Comparison of ENCODE assay signal across 23 cellular contexts in genomic region chr17:81196505-81197408, GRCh38. TPM values are rescaled to one million over a fixed set of nuclear protein-coding genes. Genes with fewer than 3 reads are reported as not detected.
DNase-seq lines count a peak whose midpoint lies in the region; ATAC-seq, FAIRE-seq and TF ChIP-seq lines count a peak whose summit lies in the region.
"Had no signal": no experiment of that assay in that cellular context is flagged by ENCODE, and none has a peak within 500 bp of the region (broad histone marks: within the 10 kb centered on the region; RNA-seq: fewer than 3 reads in every experiment).

No MANE protein-coding gene starts in this region.

- H3K4me1 ChIP-seq in heart left ventricle, result peaks cover 0 to 43% (median 12%) of the 10 kb centered on the region in 12 donors
- H3K4me1 ChIP-seq in HepG2 (ENCODE audit: insufficient read depth, low read length), result no peaks in the 10 kb centered on the region
- H3K4me1 ChIP-seq in upper lobe of right lung, result peaks cover 8% of the 10 kb centered on the region
- H3K4me1 ChIP-seq: SJCRH30 had no signal

- in situ Hi-C loops in HepG2 (cut with HindIII; ENCODE audit: extremely low pct_ligation_motif_present, low pct_unique_long_range_greater_than_20kb), result no loop called here

- TF ChIP-seq POLR2A in heart left ventricle (IDR thresholded peaks at IDR 0.05) (no peak), HepG2 (IDR thresholded peaks at IDR 0.05; ENCODE audit: insufficient read depth in 1 of 2, low read depth in 2 of 2, low read length in 2 of 2) (no peak)

- peak in 1 of 4 donors; percentile 55 for ATAC-seq in heart left ventricle
- ATAC-seq in Right ventricle myocardium inferior, result no peak
- no peak for ATAC-seq in HepG2
- ATAC-seq in upper lobe of right lung, result no peak
- ATAC-seq in GM19397 (IDR thresholded peaks at IDR 0.05; ENCODE audit: unreplicated experiment), result no peak
- ATAC-seq: GM23338 had no signal

- 76 to 87% (median 83%) methylated on average over 23 to 45 of the region's 45 CpGs for WGBS in heart left ventricle, 4 donors
- WGBS in HepG2 (ENCODE audit: low lambda C conversion rate), result 93% methylated on average over 45 of the region's 45 CpGs

- H3K9ac ChIP-seq in HepG2 (ENCODE audit: insufficient read depth, low read depth, low read length), result no peak overlapping the region

- peak overlapping the region in 7 of 12 donors; percentile 22 to 44 (median 31) for H3K4me3 ChIP-seq in heart left ventricle
- no peak overlapping the region for H3K4me3 ChIP-seq in HepG2 (replicated peaks in 1 of 3; ENCODE audit: insufficient read depth in 1 of 3, low read depth in 2 of 3, low read length in 3 of 3)
- H3K4me3 ChIP-seq in upper lobe of right lung, result peak overlapping the region; percentile 3
- H3K4me3 ChIP-seq: GM23338, PC-9, SJCRH30 had no signal

- no TSS peak for BruUV-seq in HepG2 (replicated peaks; lab: Mats Ljungman, UMichigan)

- FAIRE-seq in HepG2 (lab: Jason Lieb, UNC), result no peak
- FAIRE-seq: G401.6, HTR-8/SVneo had no signal

- H3K79me2 ChIP-seq in HepG2 (ENCODE audit: insufficient read depth, low read length), result no peaks in the 10 kb centered on the region

- TF ChIP-seq RAD21 in HepG2 (CRISPR knock-in tag; IDR thresholded peaks at IDR 0.05), result no peak

- H3K27me3 ChIP-seq in heart left ventricle (no peaks in the 10 kb centered on the region), HepG2 (ENCODE audit: control insufficient read depth in 1 of 2, insufficient read depth in 2 of 2, low read length in 2 of 2) (no peaks in the 10 kb centered on the region), upper lobe of right lung (no peaks in the 10 kb centered on the region)
- H3K27me3 ChIP-seq: SJCRH30 had no signal

- H4K20me1 ChIP-seq in HepG2 (ENCODE audit: insufficient read depth, low read length), result no peaks in the 10 kb centered on the region; the same call in 1 of the 2 replicates

- H3K36me3 ChIP-seq in heart left ventricle, result peaks cover 0 to 31% (median 3%) of the 10 kb centered on the region in 9 donors
- H3K36me3 ChIP-seq in HepG2 (replicated peaks in 1 of 2; ENCODE audit: control insufficient read depth in 1 of 2, insufficient read depth in 2 of 2, low read length in 2 of 2), result peaks cover 15 to 33% of the 10 kb centered on the region in 2 experiments; a peak in 4 of 5 replicates
- H3K36me3 ChIP-seq in upper lobe of right lung, result peaks cover 7% of the 10 kb centered on the region

- POLR2A ChIA-PET in HepG2 (lab: Yijun Ruan, JAX), result no interaction called here

- DNase-seq in heart left ventricle, result peak in 1 of 5 donors; percentile 40
- no peak for DNase-seq in Right ventricle myocardium inferior (ENCODE audit: missing footprints)
- DNase-seq in chondrocyte (ENCODE audit: low spot score), result peak; percentile 86
- DNase-seq in HepG2 (ENCODE audit: low spot score), result no peak
- no peak for DNase-seq in upper lobe of right lung
- no peak for DNase-seq in T-helper 2 cell
- no peak for DNase-seq in nucleus accumbens (lab: John Stamatoyannopoulos, UW)
- DNase-seq: AML-193, COR-L47, HCEC 1CT, NCI-H1105, NCI-H1694, NCI-H2081 treated with DMSO at 0.1 percent for 48 hours, NCI-H748 treated with DMSO at 0.1 percent for 48 hours, PC-9, SJCRH30 had no signal

- no peak overlapping the region for H3K4me2 ChIP-seq in HepG2 (ENCODE audit: low read depth, low read length)
- H3K4me2 ChIP-seq: GM23338, PC-9 had no signal

- H3K36me3 Mint-ChIP-seq in chondrocyte (ENCODE audit: low read depth), result peaks cover 2% of the 10 kb centered on the region

- TF ChIP-seq EP300 in HepG2 (IDR thresholded peaks at IDR 0.05; ENCODE audit: low read depth in 2 of 2, low read length in 2 of 2) (no peak), HepG2 (CRISPR knock-in tag; IDR thresholded peaks at IDR 0.05; ENCODE audit: borderline replicate concordance) (no peak)

- no peak overlapping the region for H2AFZ ChIP-seq in HepG2 (ENCODE audit: low read length)
- H2AFZ ChIP-seq: GM23338, PC-9 had no signal

- TF ChIP-seq CTCF in heart left ventricle (IDR thresholded peaks at IDR 0.05), result peak in 3 of 12 donors; percentile 8 to 33 (median 14)
- TF ChIP-seq CTCF in chondrocyte (IDR thresholded peaks at IDR 0.05), result no peak
- no peak for TF ChIP-seq CTCF in HepG2 (CRISPR knock-in tag; IDR thresholded peaks at IDR 0.05)
- TF ChIP-seq CTCF in upper lobe of right lung (IDR thresholded peaks at IDR 0.05), result no peak

- no peaks in the 10 kb centered on the region for H3K4me1 Mint-ChIP-seq in chondrocyte (ENCODE audit: low read depth)
- H3K4me1 Mint-ChIP-seq: GM23338 had no signal

- intact Hi-C loops in heart left ventricle (cut with DNase I) (no loop called here), Right ventricle myocardium inferior (cut with DNase I) (no loop called here), HepG2 (cut with micrococcal nuclease; ENCODE audit: unreplicated experiment) (no loop called here), upper lobe of right lung (cut with DNase I) (no loop called here)

- H3K9me3 ChIP-seq in heart left ventricle (no peaks in the 10 kb centered on the region), HepG2 (ENCODE audit: low read length) (no peaks in the 10 kb centered on the region), upper lobe of right lung (no peaks in the 10 kb centered on the region)
- H3K9me3 ChIP-seq: SJCRH30 had no signal

- H3K9me3 Mint-ChIP-seq in chondrocyte (ENCODE audit: low read depth), result no peaks in the 10 kb centered on the region
- H3K9me3 Mint-ChIP-seq: GM23338 had no signal

- no peaks in the 10 kb centered on the region for H3K27me3 Mint-ChIP-seq in chondrocyte (ENCODE audit: low read depth)

- H3K4me3 Mint-ChIP-seq in chondrocyte (ENCODE audit: unreplicated experiment), result no peak overlapping the region
- H3K4me3 Mint-ChIP-seq: GM23338 had no signal

- no peak overlapping the region for H3K27ac Mint-ChIP-seq in chondrocyte (ENCODE audit: unreplicated experiment)
- H3K27ac Mint-ChIP-seq: GM23338 had no signal

- CTCF ChIA-PET in HepG2 (lab: Yijun Ruan, JAX; ENCODE audit: low intra/inter-chr PET ratio, low total read pairs), result no interaction called here

- H3K27ac ChIP-seq in heart left ventricle (peak overlapping the region in 9 of 12 donors; percentile 25 to 71 (median 50)), HepG2 (ENCODE audit: extremely low read length, insufficient read depth, low read length) (no peak overlapping the region), upper lobe of right lung (no peak overlapping the region)
- H3K27ac ChIP-seq: 22Rv1, PC-9, SJCRH30 had no signal

RNA-seq across cellular contexts. Expression of gene CEP131, which starts 26.0 kb away (rescaled TPM):
- total RNA-seq in heart left ventricle (10 to 100 TPM in 3 of 9 donors, 1 to 10 TPM in 6; 7.0 to 15.8 (median 8.9) TPM), Right ventricle myocardium inferior (8.9 TPM), chondrocyte (8.2 to 9.6 TPM (median 8.5 TPM) in 3 replicates), HepG2 (2016; rRNA removed; fragmentation: Illumina TruSeq; extraction: Trizol) (11.1 and 16.8 TPM in 2 replicates), upper lobe of right lung (7.5 TPM)
- polyA plus RNA-seq in heart left ventricle (10 to 100 TPM in 1 of 2 donors, 1 to 10 TPM in 1; 8.0 to 14.7 TPM), HepG2 (2011; rRNA removed) (5.0 and 5.6 TPM in 2 replicates)
- total RNA-seq in HepG2 (2016; cell fraction: cytosol; rRNA removed; fragmentation: Illumina TruSeq; extraction: Trizol; ENCODE audit: low read depth), result 2.2 and 3.5 TPM in 2 replicates
- 8.4 and 18.4 TPM in 2 replicates for total RNA-seq in HepG2 (2016; cell fraction: insoluble cytoplasmic fraction; rRNA removed; fragmentation: Illumina TruSeq; extraction: Trizol)
- total RNA-seq in HepG2 (2016; cell fraction: membrane; rRNA removed; fragmentation: Illumina TruSeq; extraction: Trizol), result 5.8 and 6.2 TPM in 2 replicates
- 10.7 and 12.3 TPM in 2 replicates for total RNA-seq in HepG2 (2016; cell fraction: nucleus; rRNA removed; fragmentation: Illumina TruSeq; extraction: Trizol)
- 3.0 and 5.8 TPM in 2 replicates for polyA plus RNA-seq in HepG2 (2011; cell fraction: cytosol; rRNA removed)
- polyA plus RNA-seq in HepG2 (2011; cell fraction: nucleus; rRNA removed), result 31.7 and 46.2 TPM in 2 replicates
- 6.3 and 6.8 TPM in 2 replicates for polyA plus RNA-seq in HepG2 (2012)
- 2.7 and 3.3 TPM in 2 replicates for polyA plus RNA-seq in HepG2 (2016; cell fraction: cytosol; fragmentation: Illumina TruSeq; extraction: Trizol; ENCODE audit: low read depth)
- 11.8 and 13.5 TPM in 2 replicates for polyA plus RNA-seq in HepG2 (2016; cell fraction: insoluble cytoplasmic fraction; fragmentation: Illumina TruSeq; extraction: Trizol; ENCODE audit: low read depth)
- 4.3 and 4.6 TPM in 2 replicates for polyA plus RNA-seq in HepG2 (2016; cell fraction: membrane; fragmentation: Illumina TruSeq; extraction: Trizol; ENCODE audit: low read depth)
- 35.7 and 41.4 TPM in 2 replicates for polyA plus RNA-seq in HepG2 (2016; cell fraction: nucleus; fragmentation: Illumina TruSeq; extraction: Trizol; ENCODE audit: insufficient read depth, low read depth)
- 4.8 and 5.8 TPM in 2 replicates for polyA minus RNA-seq in HepG2 (2011; rRNA and poly(A)+ RNA removed; ENCODE audit: low replicate concordance)
- polyA minus RNA-seq in HepG2 (2011; cell fraction: cytosol; rRNA and poly(A)+ RNA removed), result 3.0 and 4.2 TPM in 2 replicates
- 7.6 and 8.0 TPM in 2 replicates for polyA minus RNA-seq in HepG2 (2011; cell fraction: nucleus; rRNA and poly(A)+ RNA removed)

RNA-seq across cellular contexts. Expression of gene AATK, which starts 30.7 kb away (rescaled TPM):
- total RNA-seq in heart left ventricle (10 to 100 TPM in 2 of 9 donors, 1 to 10 TPM in 7; 3.6 to 12.0 (median 9.6) TPM), Right ventricle myocardium inferior (10.1 TPM), chondrocyte (0.48 to 0.67 TPM (median 0.51 TPM) in 3 replicates), HepG2 (2016; rRNA removed; fragmentation: Illumina TruSeq; extraction: Trizol) (6.1 and 8.4 TPM in 2 replicates), upper lobe of right lung (72.5 TPM)
- polyA plus RNA-seq in heart left ventricle (1 to 10 TPM; 1.3 to 3.9 TPM), HepG2 (2011; rRNA removed) (2.9 and 5.2 TPM in 2 replicates)
- 1.5 and 2.0 TPM in 2 replicates for total RNA-seq in HepG2 (2016; cell fraction: cytosol; rRNA removed; fragmentation: Illumina TruSeq; extraction: Trizol; ENCODE audit: low read depth)
- 5.3 and 9.5 TPM in 2 replicates for total RNA-seq in HepG2 (2016; cell fraction: insoluble cytoplasmic fraction; rRNA removed; fragmentation: Illumina TruSeq; extraction: Trizol)
- 2.9 and 3.0 TPM in 2 replicates for total RNA-seq in HepG2 (2016; cell fraction: membrane; rRNA removed; fragmentation: Illumina TruSeq; extraction: Trizol)
- 9.7 and 12.6 TPM in 2 replicates for total RNA-seq in HepG2 (2016; cell fraction: nucleus; rRNA removed; fragmentation: Illumina TruSeq; extraction: Trizol)
- polyA plus RNA-seq in HepG2 (2011; cell fraction: cytosol; rRNA removed), result 2.9 and 4.3 TPM in 2 replicates
- 15.0 and 16.5 TPM in 2 replicates for polyA plus RNA-seq in HepG2 (2011; cell fraction: nucleus; rRNA removed)
- polyA plus RNA-seq in HepG2 (2012), result 4.4 and 8.0 TPM in 2 replicates
- polyA plus RNA-seq in HepG2 (2016; cell fraction: cytosol; fragmentation: Illumina TruSeq; extraction: Trizol; ENCODE audit: low read depth), result 0.54 and 0.65 TPM in 2 replicates
- polyA plus RNA-seq in HepG2 (2016; cell fraction: insoluble cytoplasmic fraction; fragmentation: Illumina TruSeq; extraction: Trizol; ENCODE audit: low read depth), result 5.7 and 6.0 TPM in 2 replicates
- 1.1 and 1.8 TPM in 2 replicates for polyA plus RNA-seq in HepG2 (2016; cell fraction: membrane; fragmentation: Illumina TruSeq; extraction: Trizol; ENCODE audit: low read depth)
- polyA plus RNA-seq in HepG2 (2016; cell fraction: nucleus; fragmentation: Illumina TruSeq; extraction: Trizol; ENCODE audit: insufficient read depth, low read depth), result 14.7 and 18.3 TPM in 2 replicates
- polyA minus RNA-seq in HepG2 (2011; rRNA and poly(A)+ RNA removed; ENCODE audit: low replicate concordance), result 20.3 and 42.0 TPM in 2 replicates
- 7.4 and 11.0 TPM in 2 replicates for polyA minus RNA-seq in HepG2 (2011; cell fraction: cytosol; rRNA and poly(A)+ RNA removed)
- 3.6 and 4.6 TPM in 2 replicates for polyA minus RNA-seq in HepG2 (2011; cell fraction: nucleus; rRNA and poly(A)+ RNA removed)

RNA-seq across cellular contexts. Expression of gene PVALEF, which starts 31.4 kb away (rescaled TPM):
- total RNA-seq in heart left ventricle, result not detected
- not detected for polyA plus RNA-seq in heart left ventricle
- not detected for total RNA-seq in Right ventricle myocardium inferior
- total RNA-seq in chondrocyte, result not detected in 3 replicates
- total RNA-seq in HepG2 (2016; rRNA removed; fragmentation: Illumina TruSeq; extraction: Trizol), result 0.18 TPM in 1 of 2 replicates, not detected in the other
- 0.40 and 0.53 TPM in 2 replicates for total RNA-seq in HepG2 (2016; cell fraction: cytosol; rRNA removed; fragmentation: Illumina TruSeq; extraction: Trizol; ENCODE audit: low read depth)
- 0.13 and 0.22 TPM in 2 replicates for total RNA-seq in HepG2 (2016; cell fraction: insoluble cytoplasmic fraction; rRNA removed; fragmentation: Illumina TruSeq; extraction: Trizol)
- 0.25 and 0.28 TPM in 2 replicates for total RNA-seq in HepG2 (2016; cell fraction: membrane; rRNA removed; fragmentation: Illumina TruSeq; extraction: Trizol)
- 0.28 TPM in 1 of 2 replicates, not detected in the other for total RNA-seq in HepG2 (2016; cell fraction: nucleus; rRNA removed; fragmentation: Illumina TruSeq; extraction: Trizol)
- polyA plus RNA-seq in HepG2 (2011; rRNA removed), result 0.18 and 0.24 TPM in 2 replicates
- 0.11 TPM in 1 of 2 replicates, not detected in the other for polyA plus RNA-seq in HepG2 (2011; cell fraction: cytosol; rRNA removed)
- 0.21 and 0.42 TPM in 2 replicates for polyA plus RNA-seq in HepG2 (2011; cell fraction: nucleus; rRNA removed)
- not detected in 2 replicates for polyA plus RNA-seq in HepG2 (2012)
- polyA plus RNA-seq in HepG2 (2016; cell fraction: cytosol; fragmentation: Illumina TruSeq; extraction: Trizol; ENCODE audit: low read depth), result 0.29 and 0.34 TPM in 2 replicates
- 0.39 and 0.44 TPM in 2 replicates for polyA plus RNA-seq in HepG2 (2016; cell fraction: insoluble cytoplasmic fraction; fragmentation: Illumina TruSeq; extraction: Trizol; ENCODE audit: low read depth)
- 0.14 and 0.19 TPM in 2 replicates for polyA plus RNA-seq in HepG2 (2016; cell fraction: membrane; fragmentation: Illumina TruSeq; extraction: Trizol; ENCODE audit: low read depth)
- 0.36 TPM in 1 of 2 replicates, not detected in the other for polyA plus RNA-seq in HepG2 (2016; cell fraction: nucleus; fragmentation: Illumina TruSeq; extraction: Trizol; ENCODE audit: insufficient read depth, low read depth)
- polyA minus RNA-seq in HepG2 (2011; rRNA and poly(A)+ RNA removed; ENCODE audit: low replicate concordance), result 0.09 and 0.18 TPM in 2 replicates
- not detected in 2 replicates for polyA minus RNA-seq in HepG2 (2011; cell fraction: cytosol; rRNA and poly(A)+ RNA removed)
- not detected in 2 replicates for polyA minus RNA-seq in HepG2 (2011; cell fraction: nucleus; rRNA and poly(A)+ RNA removed)
- not detected for total RNA-seq in upper lobe of right lung
- total RNA-seq: GM23338, LHCN-M2, NCI-H460, PC-9 had no signal
- polyA plus RNA-seq: GM23338 had no signal

RNA-seq across cellular contexts. Expression of gene TEPSIN, which starts 42.1 kb away (rescaled TPM):
- total RNA-seq in heart left ventricle (10 to 100 TPM in 5 of 9 donors, 1 to 10 TPM in 4; 6.8 to 16.0 (median 10.2) TPM), Right ventricle myocardium inferior (11.1 TPM), chondrocyte (27.1 to 29.0 TPM (median 27.6 TPM) in 3 replicates), HepG2 (2016; rRNA removed; fragmentation: Illumina TruSeq; extraction: Trizol) (8.5 and 18.8 TPM in 2 replicates), upper lobe of right lung (40.2 TPM)
- polyA plus RNA-seq in heart left ventricle (10 to 100 TPM; 12.4 to 14.4 TPM), HepG2 (2011; rRNA removed) (16.1 and 19.7 TPM in 2 replicates)
- total RNA-seq in HepG2 (2016; cell fraction: cytosol; rRNA removed; fragmentation: Illumina TruSeq; extraction: Trizol; ENCODE audit: low read depth), result 5.0 and 7.5 TPM in 2 replicates
- 7.1 and 20.3 TPM in 2 replicates for total RNA-seq in HepG2 (2016; cell fraction: insoluble cytoplasmic fraction; rRNA removed; fragmentation: Illumina TruSeq; extraction: Trizol)
- total RNA-seq in HepG2 (2016; cell fraction: membrane; rRNA removed; fragmentation: Illumina TruSeq; extraction: Trizol), result 7.0 and 8.1 TPM in 2 replicates
- total RNA-seq in HepG2 (2016; cell fraction: nucleus; rRNA removed; fragmentation: Illumina TruSeq; extraction: Trizol), result 24.5 and 27.8 TPM in 2 replicates
- 4.0 and 8.2 TPM in 2 replicates for polyA plus RNA-seq in HepG2 (2011; cell fraction: cytosol; rRNA removed)
- polyA plus RNA-seq in HepG2 (2011; cell fraction: nucleus; rRNA removed), result 328 and 418 TPM in 2 replicates
- polyA plus RNA-seq in HepG2 (2012), result 9.5 and 16.4 TPM in 2 replicates
- polyA plus RNA-seq in HepG2 (2016; cell fraction: cytosol; fragmentation: Illumina TruSeq; extraction: Trizol; ENCODE audit: low read depth), result 2.4 and 2.5 TPM in 2 replicates
- polyA plus RNA-seq in HepG2 (2016; cell fraction: insoluble cytoplasmic fraction; fragmentation: Illumina TruSeq; extraction: Trizol; ENCODE audit: low read depth), result 6.3 and 9.9 TPM in 2 replicates
- polyA plus RNA-seq in HepG2 (2016; cell fraction: membrane; fragmentation: Illumina TruSeq; extraction: Trizol; ENCODE audit: low read depth), result 4.3 and 6.0 TPM in 2 replicates
- 90.2 and 98.6 TPM in 2 replicates for polyA plus RNA-seq in HepG2 (2016; cell fraction: nucleus; fragmentation: Illumina TruSeq; extraction: Trizol; ENCODE audit: insufficient read depth, low read depth)
- 14.1 and 21.0 TPM in 2 replicates for polyA minus RNA-seq in HepG2 (2011; rRNA and poly(A)+ RNA removed; ENCODE audit: low replicate concordance)
- polyA minus RNA-seq in HepG2 (2011; cell fraction: cytosol; rRNA and poly(A)+ RNA removed), result 3.4 and 3.7 TPM in 2 replicates
- 39.0 and 47.9 TPM in 2 replicates for polyA minus RNA-seq in HepG2 (2011; cell fraction: nucleus; rRNA and poly(A)+ RNA removed)

RNA-seq across cellular contexts. Expression of gene NDUFAF8, which starts 42.4 kb away (rescaled TPM):
- 10 to 100 TPM; 31.8 to 77.1 (median 50.2) TPM for total RNA-seq in heart left ventricle
- 10 to 100 TPM; 26.7 to 51.9 TPM for polyA plus RNA-seq in heart left ventricle
- total RNA-seq in Right ventricle myocardium inferior, result 58.0 TPM
- 36.1 to 58.9 TPM (median 39.7 TPM) in 3 replicates for total RNA-seq in chondrocyte
- 213 and 233 TPM in 2 replicates for total RNA-seq in HepG2 (2016; rRNA removed; fragmentation: Illumina TruSeq; extraction: Trizol)
- total RNA-seq in HepG2 (2016; cell fraction: cytosol; rRNA removed; fragmentation: Illumina TruSeq; extraction: Trizol; ENCODE audit: low read depth), result 565 and 636 TPM in 2 replicates
- 209 and 214 TPM in 2 replicates for total RNA-seq in HepG2 (2016; cell fraction: insoluble cytoplasmic fraction; rRNA removed; fragmentation: Illumina TruSeq; extraction: Trizol)
- 441 and 487 TPM in 2 replicates for total RNA-seq in HepG2 (2016; cell fraction: membrane; rRNA removed; fragmentation: Illumina TruSeq; extraction: Trizol)
- 99.9 and 114 TPM in 2 replicates for total RNA-seq in HepG2 (2016; cell fraction: nucleus; rRNA removed; fragmentation: Illumina TruSeq; extraction: Trizol)
- polyA plus RNA-seq in HepG2 (2011; rRNA removed), result 62.4 and 75.6 TPM in 2 replicates
- polyA plus RNA-seq in HepG2 (2011; cell fraction: cytosol; rRNA removed), result 52.0 and 67.0 TPM in 2 replicates
- polyA plus RNA-seq in HepG2 (2011; cell fraction: nucleus; rRNA removed), result 67.0 and 99.7 TPM in 2 replicates
- 74.7 and 106 TPM in 2 replicates for polyA plus RNA-seq in HepG2 (2012)
- 562 and 639 TPM in 2 replicates for polyA plus RNA-seq in HepG2 (2016; cell fraction: cytosol; fragmentation: Illumina TruSeq; extraction: Trizol; ENCODE audit: low read depth)
- 170 and 188 TPM in 2 replicates for polyA plus RNA-seq in HepG2 (2016; cell fraction: insoluble cytoplasmic fraction; fragmentation: Illumina TruSeq; extraction: Trizol; ENCODE audit: low read depth)
- polyA plus RNA-seq in HepG2 (2016; cell fraction: membrane; fragmentation: Illumina TruSeq; extraction: Trizol; ENCODE audit: low read depth), result 357 and 397 TPM in 2 replicates
- polyA plus RNA-seq in HepG2 (2016; cell fraction: nucleus; fragmentation: Illumina TruSeq; extraction: Trizol; ENCODE audit: insufficient read depth, low read depth), result 180 and 208 TPM in 2 replicates
- polyA minus RNA-seq in HepG2 (2011; rRNA and poly(A)+ RNA removed; ENCODE audit: low replicate concordance), result 13.6 and 21.7 TPM in 2 replicates
- 4.9 and 8.2 TPM in 2 replicates for polyA minus RNA-seq in HepG2 (2011; cell fraction: cytosol; rRNA and poly(A)+ RNA removed)
- polyA minus RNA-seq in HepG2 (2011; cell fraction: nucleus; rRNA and poly(A)+ RNA removed), result 26.2 and 31.2 TPM in 2 replicates
- 32.6 TPM for total RNA-seq in upper lobe of right lung

Comparison
In these comparisons a context has a peak if more than half of its experiments do, and no peak if none do; other contexts are left out.
1. H3K27ac ChIP-seq: peak in heart left ventricle (9 of 12); none in HepG2 (single experiment) and upper lobe of right lung (single experiment).
2. H3K4me3 ChIP-seq: peak in heart left ventricle (7 of 12) and upper lobe of right lung (single experiment); none in HepG2 (0 of 3).